In the genomic region with DNA sequence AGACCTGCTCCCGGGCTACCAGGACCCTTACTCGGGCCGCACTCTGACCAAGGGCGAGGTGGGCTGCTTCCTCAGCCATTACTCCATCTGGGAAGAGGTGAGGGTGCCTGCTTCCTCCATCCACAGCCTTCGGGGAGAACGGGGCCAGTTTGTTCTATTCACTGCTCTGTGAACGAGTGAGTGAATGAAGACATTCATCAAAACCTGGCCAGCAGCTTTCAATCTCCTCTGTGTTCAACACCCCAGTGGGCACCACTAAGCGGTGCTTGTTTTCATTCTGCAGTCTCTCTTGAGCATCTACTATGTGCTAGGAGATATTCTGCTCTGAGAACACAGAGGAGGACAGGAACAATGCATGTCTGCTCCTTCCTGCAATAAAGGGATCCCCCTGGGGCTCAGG, we compare ENCODE assay signal across 25 cellular contexts.
"Had no signal": no experiment of that assay in that cellular context is flagged by ENCODE, and none has a peak within 500 bp of the region (broad histone marks: within the 10 kb centered on the region; RNA-seq: fewer than 3 reads in every experiment).

No MANE protein-coding gene starts in this region.

- H3K4me1 Mint-ChIP-seq: activated B cell treated with CpG ODN at 0.5 μM for 24 hours; activated CD4-positive, alpha-beta memory T cell treated with anti-CD3 and anti-CD28 coated beads, Interleukin-2, amount 10 ng/mL, durations not matched to agents 7 days and 5 days; activated naive CD4-positive, alpha-beta T cell treated with anti-CD3 and anti-CD28 coated beads, Interleukin-2, amount 10 ng/mL, durations not matched to agents 7 days and 5 days; activated naive CD8-positive, alpha-beta T cell treated with anti-CD3 and anti-CD28 coated beads for 36 hours had no signal

- H3K27ac Mint-ChIP-seq: activated B cell treated with CpG ODN at 0.5 μM for 24 hours; activated CD4-positive, alpha-beta memory T cell treated with anti-CD3 and anti-CD28 coated beads, Interleukin-2, amount 10 ng/mL, durations not matched to agents 7 days and 5 days; activated naive CD4-positive, alpha-beta T cell treated with anti-CD3 and anti-CD28 coated beads, Interleukin-2, amount 10 ng/mL, durations not matched to agents 7 days and 5 days; activated naive CD8-positive, alpha-beta T cell treated with anti-CD3 and anti-CD28 coated beads for 36 hours; activated T-helper 2 cell treated with anti-CD3 and anti-CD28 coated beads, Interferon-gamma antibody, Interleukin-2, Interleukin-4, amounts not matched to agents 10 μg/mL and 5 μg/mL and 100 μg/mL, durations not matched to agents 14 hours and 24 hours and 36 hours had no signal

- H3K4me3 Mint-ChIP-seq: activated B cell treated with CpG ODN at 0.5 μM for 24 hours; activated CD4-positive, alpha-beta memory T cell treated with anti-CD3 and anti-CD28 coated beads, Interleukin-2, amount 10 ng/mL, durations not matched to agents 7 days and 5 days; activated naive CD4-positive, alpha-beta T cell treated with anti-CD3 and anti-CD28 coated beads, Interleukin-2, amount 10 ng/mL, durations not matched to agents 7 days and 5 days; activated naive CD8-positive, alpha-beta T cell treated with anti-CD3 and anti-CD28 coated beads for 36 hours had no signal

- H3K9me3 ChIP-seq: MG63, Peyer's patch, SJCRH30 had no signal

- H3K36me3 ChIP-seq: MG63, Peyer's patch, SJCRH30 had no signal

- H3K4me1 ChIP-seq: Peyer's patch, SJCRH30 had no signal

- ATAC-seq: SK-N-SH treated with all-trans-retinoic acid at 6 μM for 48 hours had no signal

- H3K27me3 ChIP-seq: MG63, Peyer's patch, SJCRH30 had no signal

- DNase-seq: activated B cell treated with CpG ODN at 0.5 μM for 24 hours; activated CD4-positive, alpha-beta memory T cell treated with anti-CD3 and anti-CD28 coated beads, Interleukin-2, amount 10 ng/mL, durations not matched to agents 7 days and 5 days; activated CD4-positive, alpha-beta T cell treated with anti-CD3 and anti-CD28 coated beads, Interleukin-2, amount 50 U/mL, for 1 hour; activated gamma-delta T cell treated with Interleukin-2 at 50 U/mL for 16 hours; activated naive CD4-positive, alpha-beta T cell treated with anti-CD3 and anti-CD28 coated beads, Interleukin-2, amount 10 ng/mL, durations not matched to agents 7 days and 5 days; activated naive CD8-positive, alpha-beta T cell treated with anti-CD3 and anti-CD28 coated beads for 36 hours; activated T-cell treated with anti-CD3 and anti-CD28 coated beads for 4 hours; activated T-cell treated with anti-CD3 and anti-CD28 coated beads, Interleukin-2, amount 50 U/mL, for 48 hours; MG63; MV-4-11; NCI-H1092 treated with DMSO at 0.1 percent for 48 hours; NCI-H1417 treated with DMSO at 0.1 percent for 48 hours; NCI-H1694 treated with DMSO at 0.1 percent for 48 hours; NCI-H2029 treated with DMSO at 0.1 percent for 48 hours; NCI-H510A treated with DMSO at 0.1 percent for 48 hours; NCI-H69; NK-92 treated with Interleukin-12 subunit alpha and Interleukin-12 subunit beta, amount 100 ng/mL, for 24 hours; Peyer's patch; Right ventricle myocardium superior; SJCRH30; SW 1271; T-helper 9 cell had no signal

- H3K27ac ChIP-seq: Peyer's patch, RWPE1, SJCRH30 had no signal

- H3K36me3 Mint-ChIP-seq: activated naive CD4-positive, alpha-beta T cell treated with anti-CD3 and anti-CD28 coated beads, Interleukin-2, amount 10 ng/mL, durations not matched to agents 7 days and 5 days; activated naive CD8-positive, alpha-beta T cell treated with anti-CD3 and anti-CD28 coated beads for 36 hours had no signal

- H3K9me3 Mint-ChIP-seq: activated B cell treated with CpG ODN at 0.5 μM for 24 hours; activated CD4-positive, alpha-beta memory T cell treated with anti-CD3 and anti-CD28 coated beads, Interleukin-2, amount 10 ng/mL, durations not matched to agents 7 days and 5 days; activated naive CD4-positive, alpha-beta T cell treated with anti-CD3 and anti-CD28 coated beads, Interleukin-2, amount 10 ng/mL, durations not matched to agents 7 days and 5 days; activated naive CD8-positive, alpha-beta T cell treated with anti-CD3 and anti-CD28 coated beads for 36 hours; activated T-helper 2 cell treated with anti-CD3 and anti-CD28 coated beads, Interferon-gamma antibody, Interleukin-2, Interleukin-4, amounts not matched to agents 10 μg/mL and 5 μg/mL and 100 μg/mL, durations not matched to agents 14 hours and 24 hours and 36 hours had no signal

- H3K4me3 ChIP-seq: MG63, Peyer's patch, SJCRH30 had no signal

- H3K27me3 Mint-ChIP-seq: activated B cell treated with CpG ODN at 0.5 μM for 24 hours; activated CD4-positive, alpha-beta memory T cell treated with anti-CD3 and anti-CD28 coated beads, Interleukin-2, amount 10 ng/mL, durations not matched to agents 7 days and 5 days; activated naive CD4-positive, alpha-beta T cell treated with anti-CD3 and anti-CD28 coated beads, Interleukin-2, amount 10 ng/mL, durations not matched to agents 7 days and 5 days; activated naive CD8-positive, alpha-beta T cell treated with anti-CD3 and anti-CD28 coated beads for 36 hours had no signal
